23 cellular contexts compared by ENCODE assay signal in the genomic region with DNA sequence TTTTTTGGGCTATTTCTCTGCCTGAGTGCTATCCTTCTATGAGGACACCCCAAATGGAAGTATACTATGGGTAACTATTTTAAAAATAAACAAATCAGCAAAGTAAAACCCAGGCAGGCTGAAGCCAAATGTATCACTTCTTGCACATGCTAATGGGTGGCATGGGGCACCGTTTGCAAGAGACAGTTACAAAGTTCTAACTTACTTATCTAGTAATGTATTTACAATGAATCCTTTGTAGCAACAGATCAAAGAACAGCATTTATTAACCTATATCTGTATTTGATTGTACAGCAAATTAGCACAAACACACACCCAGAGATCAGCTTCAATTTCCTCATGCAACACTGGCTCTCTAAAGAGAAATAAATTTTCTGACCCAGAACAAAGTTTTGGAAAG.
DNase-seq lines count a peak whose midpoint lies in the region; ATAC-seq and TF ChIP-seq lines count a peak whose summit lies in the region.
"Had no signal": no experiment of that assay in that cellular context is flagged by ENCODE, and none has a peak within 500 bp of the region (broad histone marks: within the 10 kb centered on the region; RNA-seq: fewer than 3 reads in every experiment).

No MANE protein-coding gene starts in this region.

- DNase-seq in activated naive CD4-positive, alpha-beta T cell treated with anti-CD3 and anti-CD28 coated beads for 36 hours: no peak
- no peak for DNase-seq in activated naive CD4-positive, alpha-beta T cell treated with Interleukin-2 at 50 U/mL for 16 hours
- DNase-seq in HCT116 (ENCODE audit: low read depth, low spot score): no peak
- DNase-seq: H7, head of caudate nucleus, IMR-90, left ventricle myocardium superior, NCI-H1417, NCI-H2107, NCI-H510A, posterior cingulate gyrus, SJCRH30 had no signal

- H3K9ac ChIP-seq in HCT116 (ENCODE audit: low read length) (peak overlapping the region; percentile 63), parathyroid adenoma (no peak overlapping the region)

- H2AFZ ChIP-seq in HCT116 (ENCODE audit: low read depth, low read length, poor library complexity, severe bottlenecking): no peak overlapping the region
- H2AFZ ChIP-seq in parathyroid adenoma: peak overlapping the region; percentile 28

- no peak for ATAC-seq in HCT116
- no peak for ATAC-seq in GM21423 (IDR thresholded peaks at IDR 0.05; ENCODE audit: unreplicated experiment)
- no peak for ATAC-seq in HG03520 (IDR thresholded peaks at IDR 0.05; ENCODE audit: unreplicated experiment)
- no peak for ATAC-seq in GM21528 (IDR thresholded peaks at IDR 0.05; ENCODE audit: low FRiP score, unreplicated experiment)
- ATAC-seq: left ventricle myocardium superior, sciatic nerve had no signal

- no peak overlapping the region for H3K4me3 Mint-ChIP-seq in activated naive CD4-positive, alpha-beta T cell treated with anti-CD3 and anti-CD28 coated beads for 36 hours
- H3K4me3 Mint-ChIP-seq in activated naive CD8-positive, alpha-beta T cell: peak overlapping the region; percentile 53
- H3K4me3 Mint-ChIP-seq: CD14-positive monocyte; dendritic cell treated with granulocyte-macrophage colony-stimulating factor and Interleukin-4, amounts not matched to agents 40 ng/mL and 50 ng/mL, for 4 days; neural crest cell had no signal

- H3K4me1 Mint-ChIP-seq in activated naive CD4-positive, alpha-beta T cell treated with anti-CD3 and anti-CD28 coated beads for 36 hours (ENCODE audit: low read depth): peaks cover 58% of the 10 kb centered on the region
- H3K4me1 Mint-ChIP-seq in activated naive CD8-positive, alpha-beta T cell (ENCODE audit: low read depth): peaks cover 61% of the 10 kb centered on the region
- H3K4me1 Mint-ChIP-seq: CD14-positive monocyte had no signal

- RAD21 ChIA-PET in HCT116 (lab: Charles Lee; ENCODE audit: low non-redundant PET in 1 of 2, low total read pairs in 2 of 2, uncharacterized antibody in 2 of 2, unreplicated experiment in 2 of 2): no interaction called here

- no peak for TF ChIP-seq CTCF in HCT116 (IDR thresholded peaks at IDR 0.05 in 2 of 3, conservative IDR thresholded peaks at IDR 0.05 in 1 of 3; ENCODE audit: borderline replicate concordance in 1 of 3, insufficient read depth in 1 of 3, low read depth in 2 of 3, low read length in 2 of 3)
- TF ChIP-seq CTCF in parathyroid adenoma (IDR thresholded peaks at IDR 0.05): no peak

- POLR2A ChIA-PET in HCT116 (lab: Charles Lee): interaction anchor here (1.0 kb wide), 1 partner anchor 14 kb away, joined by 3 read pairs; no protein-coding TSS in a partner anchor

- no peaks in the 10 kb centered on the region for H4K20me1 ChIP-seq in HCT116 (ENCODE audit: insufficient read depth)

- H3K4me3 ChIP-seq in HCT116 (replicated peaks in 1 of 2; ENCODE audit: low read depth in 1 of 2, low read length in 2 of 2) (no peak overlapping the region), parathyroid adenoma (ENCODE audit: low read depth, low read length) (no peak overlapping the region)
- H3K4me3 ChIP-seq: cardiac muscle cell, SJCRH30, uterus had no signal

- H3K27me3 ChIP-seq in HCT116 (ENCODE audit: insufficient read depth, low read length) (no peaks in the 10 kb centered on the region), parathyroid adenoma (ENCODE audit: control insufficient read depth, insufficient read depth, low read length) (no peaks in the 10 kb centered on the region)
- H3K27me3 ChIP-seq: cardiac muscle cell, SJCRH30 had no signal

- no peak for TF ChIP-seq POLR2A in HCT116 (IDR thresholded peaks at IDR 0.05; ENCODE audit: borderline replicate concordance, extremely low read depth, insufficient read depth, insufficient read length)

- H3K27ac Mint-ChIP-seq in activated naive CD4-positive, alpha-beta T cell treated with anti-CD3 and anti-CD28 coated beads for 36 hours: peak overlapping the region; percentile 89
- H3K27ac Mint-ChIP-seq in activated naive CD8-positive, alpha-beta T cell: peak overlapping the region; percentile 92
- H3K27ac Mint-ChIP-seq: dendritic cell treated with granulocyte-macrophage colony-stimulating factor and Interleukin-4, amounts not matched to agents 40 ng/mL and 50 ng/mL, for 4 days had no signal

- no peaks in the 10 kb centered on the region for H3K9me3 Mint-ChIP-seq in activated naive CD4-positive, alpha-beta T cell treated with anti-CD3 and anti-CD28 coated beads for 36 hours
- H3K9me3 Mint-ChIP-seq in activated naive CD8-positive, alpha-beta T cell (ENCODE audit: low read depth): no peaks in the 10 kb centered on the region
- H3K9me3 Mint-ChIP-seq: dendritic cell treated with granulocyte-macrophage colony-stimulating factor and Interleukin-4, amounts not matched to agents 40 ng/mL and 50 ng/mL, for 4 days had no signal

- no peaks in the 10 kb centered on the region for H3K27me3 Mint-ChIP-seq in activated naive CD4-positive, alpha-beta T cell treated with anti-CD3 and anti-CD28 coated beads for 36 hours (ENCODE audit: low read depth)
- no peaks in the 10 kb centered on the region for H3K27me3 Mint-ChIP-seq in activated naive CD8-positive, alpha-beta T cell
- H3K27me3 Mint-ChIP-seq: dendritic cell treated with granulocyte-macrophage colony-stimulating factor and Interleukin-4, amounts not matched to agents 40 ng/mL and 50 ng/mL, for 4 days had no signal

- no peaks in the 10 kb centered on the region for H3K36me3 Mint-ChIP-seq in activated naive CD4-positive, alpha-beta T cell treated with anti-CD3 and anti-CD28 coated beads for 36 hours (ENCODE audit: low read depth)
- peaks cover 2% of the 10 kb centered on the region for H3K36me3 Mint-ChIP-seq in activated naive CD8-positive, alpha-beta T cell
- H3K36me3 Mint-ChIP-seq: CD14-positive monocyte had no signal

- H3K9me3 ChIP-seq in HCT116 (ENCODE audit: control insufficient read depth in 1 of 2, insufficient read depth in 1 of 2, low read depth in 1 of 2, low read length in 2 of 2): no peaks in the 10 kb centered on the region
- H3K9me3 ChIP-seq in parathyroid adenoma (ENCODE audit: control insufficient read depth, low read length): no peaks in the 10 kb centered on the region
- H3K9me3 ChIP-seq: SJCRH30, uterus had no signal

- H3K36me3 ChIP-seq in HCT116 (ENCODE audit: control insufficient read depth in 1 of 2, insufficient read depth in 2 of 2, low read length in 2 of 2): no peaks in the 10 kb centered on the region
- H3K36me3 ChIP-seq in parathyroid adenoma (ENCODE audit: control insufficient read depth, insufficient read depth, low read length): no peaks in the 10 kb centered on the region
- H3K36me3 ChIP-seq: cardiac muscle cell, SJCRH30, uterus had no signal

- H3K79me2 ChIP-seq in HCT116 (ENCODE audit: insufficient read depth, low read length): peaks cover 8% of the 10 kb centered on the region; the same call in 1 of the 2 replicates
- no peaks in the 10 kb centered on the region for H3K79me2 ChIP-seq in parathyroid adenoma

- no peaks in the 10 kb centered on the region for H3K9me2 ChIP-seq in HCT116 (ENCODE audit: insufficient read depth)

- CTCF ChIA-PET in activated naive CD4-positive, alpha-beta T cell treated with anti-CD3 and anti-CD28 coated beads for 36 hours (lab: Charles Lee): no interaction called here
- CTCF ChIA-PET in HCT116 (lab: Charles Lee): no interaction called here

- no peak for TF ChIP-seq RAD21 in HCT116 (IDR thresholded peaks at IDR 0.05; ENCODE audit: low read depth)

- H3K27ac ChIP-seq in HCT116 (ENCODE audit: low read depth, low read length) (peak overlapping the region; percentile 88), parathyroid adenoma (no peak overlapping the region)
- H3K27ac ChIP-seq: cardiac muscle cell, SJCRH30 had no signal

- H3K4me2 ChIP-seq in HCT116 (ENCODE audit: low read length) (peak overlapping the region; percentile 58), parathyroid adenoma (ENCODE audit: low read length) (no peak overlapping the region)

- BruUV-seq in HCT116 (replicated peaks; lab: Mats Ljungman, UMichigan): no TSS peak

- intact Hi-C loops in activated naive CD4-positive, alpha-beta T cell treated with anti-CD3 and anti-CD28 coated beads for 36 hours (cut with micrococcal nuclease): loop anchor here (1.0 to 10.0 kb wide), 9 partner anchors 8 to 607 kb away; no protein-coding TSS in a partner anchor
- intact Hi-C loops in HCT116 (cut with micrococcal nuclease): loop anchor here (10.0 kb wide), 1 partner anchor 495 kb away; no protein-coding TSS in a partner anchor

- peaks cover 66 to 89% of the 10 kb centered on the region in 2 experiments for H3K4me1 ChIP-seq in HCT116 (ENCODE audit: control insufficient read depth in 1 of 2, insufficient read depth in 2 of 2, low read length in 2 of 2)
- H3K4me1 ChIP-seq in parathyroid adenoma: no peaks in the 10 kb centered on the region
- H3K4me1 ChIP-seq: SJCRH30, uterus had no signal

TF ChIP-seq in HCT116, 20 proteins besides CTCF, POLR2A, EP300 and RAD21:
- TF ChIP-seq ZNF274 (IDR thresholded peaks at IDR 0.05; ENCODE audit: low read depth, low read length) (no peak), ZFX (IDR thresholded peaks at IDR 0.05) (no peak), SIN3A (IDR thresholded peaks at IDR 0.05; ENCODE audit: low read depth) (no peak), CBX3 (IDR thresholded peaks at IDR 0.05; ENCODE audit: low read depth) (no peak), SP1 (IDR thresholded peaks at IDR 0.05; ENCODE audit: low read depth) (no peak), JUND (IDR thresholded peaks at IDR 0.05) (no peak), FOSL1 (IDR thresholded peaks at IDR 0.05; ENCODE audit: low read depth) (no peak), MAX (IDR thresholded peaks at IDR 0.05) (no peak)
